Comparison of ENCODE assay signal across 19 cellular contexts in genomic region chr12:111781085-111781658, GRCh38.
"Had no signal": no experiment of that assay in that cellular context is flagged by ENCODE, and none has a peak within 500 bp of the region (broad histone marks: within the 10 kb centered on the region; RNA-seq: fewer than 3 reads in every experiment).

No MANE protein-coding gene starts in this region.

- H2AFZ ChIP-seq: parathyroid adenoma had no signal

- H3K9me3 ChIP-seq: adrenal gland had no signal

- H3K79me2 ChIP-seq: parathyroid adenoma had no signal

- ATAC-seq: activated CD4-positive, alpha-beta T cell treated with anti-CD3 and anti-CD28 coated beads for 36 hours; left ventricle myocardium superior; WTC11 had no signal

- H3K4me3 ChIP-seq: adrenal gland, tibial nerve had no signal

- H3K27ac ChIP-seq: epithelial cell of prostate, foreskin keratinocyte, parathyroid adenoma had no signal

- H3K9ac ChIP-seq: parathyroid adenoma had no signal

- H3K27me3 ChIP-seq: adrenal gland, foreskin keratinocyte, tibial nerve had no signal

- FAIRE-seq: astrocyte, keratinocyte had no signal

- DNase-seq: activated CD4-positive, alpha-beta T cell treated with anti-CD3 and anti-CD28 coated beads for 36 hours; activated CD4-positive, alpha-beta T cell treated with anti-CD3 and anti-CD28 coated beads, Interleukin-2, amount 50 U/mL, for 48 hours; activated gamma-delta T cell; adrenal gland; cerebellar nuclear complex; endodermal cell; left ventricle myocardium superior; stimulated activated CD4-positive, alpha-beta T cell treated with anti-CD3 and anti-CD28 coated beads, Interleukin-12 subunit alpha, Interleukin-12 subunit beta, amount 100 ng/mL, for 4 hours; stimulated activated CD4-positive, alpha-beta T cell treated with anti-CD3 and anti-CD28 coated beads, Interleukin-1b, Interleukin-23, amount 100 ng/mL, for 48 hours; stimulated activated CD8-positive, alpha-beta memory T cell treated with anti-CD3 and anti-CD28 coated beads, Interleukin-4, amount 100 ng/mL, for 48 hours; stimulated activated naive CD4-positive, alpha-beta T cell; substantia nigra had no signal

- H3K4me1 ChIP-seq: foreskin keratinocyte, parathyroid adenoma had no signal
